ENCODE assay signal across 2 cellular contexts in genomic region chr1:32063261-32063681, GRCh38.
TF ChIP-seq lines count a peak whose summit lies in the region.

No MANE protein-coding gene starts in this region.

TF ChIP-seq in HEK293T, 16 proteins besides CTCF, POLR2A, EP300 and RAD21:
- TF ChIP-seq NFRKB (IDR thresholded peaks at IDR 0.05) (no peak), HDGF (IDR thresholded peaks at IDR 0.05; ENCODE audit: borderline replicate concordance) (no peak), ELF4 (IDR thresholded peaks at IDR 0.05) (no peak), FOXM1 (IDR thresholded peaks at IDR 0.05; ENCODE audit: borderline replicate concordance) (no peak), LEF1 (IDR thresholded peaks at IDR 0.05; ENCODE audit: borderline replicate concordance) (no peak), SUZ12 (IDR thresholded peaks at IDR 0.05) (no peak)

TF ChIP-seq in HepG2, 621 proteins besides CTCF, POLR2A, EP300 and RAD21:
- peak; percentile 53 for TF ChIP-seq STAG1 (CRISPR knock-in tag; IDR thresholded peaks at IDR 0.05)
- TF ChIP-seq HNRNPLL (IDR thresholded peaks at IDR 0.05; ENCODE audit: low read depth, low read length, poor library complexity, severe bottlenecking) = no peak
- peak; percentile 82 for TF ChIP-seq RBM22 (optimal IDR thresholded peaks at IDR 0.05; ENCODE audit: low read length)
